ENCODE assay signal across 15 cellular contexts in genomic region chr11:68340003-68340767, GRCh38. TPM values are rescaled to one million over a fixed set of nuclear protein-coding genes. Genes with fewer than 3 reads are reported as not detected.
DNase-seq lines count a peak whose midpoint lies in the region; ATAC-seq and TF ChIP-seq lines count a peak whose summit lies in the region.
"Had no signal": no experiment of that assay in that cellular context is flagged by ENCODE, and none has a peak within 500 bp of the region (broad histone marks: within the 10 kb centered on the region; RNA-seq: fewer than 3 reads in every experiment).

No MANE protein-coding gene starts in this region.

- no peak for TF ChIP-seq CTCF in tibial artery (IDR thresholded peaks at IDR 0.05)

- no peak overlapping the region for H3K4me3 ChIP-seq in right cardiac atrium (ENCODE audit: low read length)
- no peak overlapping the region for H3K4me3 ChIP-seq in tibial artery
- H3K4me3 ChIP-seq: colonic mucosa, GM23248, smooth muscle cell had no signal

- H3K36me3 ChIP-seq in tibial artery, result no peaks in the 10 kb centered on the region
- H3K36me3 ChIP-seq: colonic mucosa had no signal

- ATAC-seq in right cardiac atrium (no peak), left cardiac atrium (no peak), T-cell (replicated peaks in 1 of 4) (peak; percentile 74 to 91 (median 86))
- ATAC-seq in central memory CD8-positive, alpha-beta T cell (replicated peaks; ENCODE audit: extremely low read depth, poor library complexity, severe bottlenecking), result peak; percentile 92

- H3K9me3 ChIP-seq in right cardiac atrium (ENCODE audit: control insufficient read depth, low read length) (no peaks in the 10 kb centered on the region), tibial artery (no peaks in the 10 kb centered on the region)
- H3K9me3 ChIP-seq: colonic mucosa had no signal

- 87% methylated on average over 16 of the region's 16 CpGs for WGBS in right cardiac atrium

- no peak for DNase-seq in right cardiac atrium
- no peak for DNase-seq in left cardiac atrium
- peak in 15 of 34 experiments; percentile 4 to 31 (median 14) for DNase-seq in T-cell
- DNase-seq in central memory CD8-positive, alpha-beta T cell (ENCODE audit: low spot score in 2 of 2), result peak in 1 of 2 donors; percentile 36
- DNase-seq in tibial artery, result no peak
- DNase-seq in NCI-H748 treated with DMSO at 0.1 percent for 48 hours (lab: John Stamatoyannopoulos, UW), result no peak
- DNase-seq in pons (ENCODE audit: low spot score), result no peak
- no peak for DNase-seq in NCI-H510A (lab: John Stamatoyannopoulos, UW)
- DNase-seq: C1 segment of cervical spinal cord, colonic mucosa, GM23248, islet precursor cell, NCI-H187 treated with DMSO at 0.1 percent for 48 hours, nephron progenitor cell had no signal

- H3K36me3 Mint-ChIP-seq in T-cell, result no peaks in the 10 kb centered on the region
- H3K36me3 Mint-ChIP-seq in central memory CD8-positive, alpha-beta T cell (ENCODE audit: insufficient read depth), result no peaks in the 10 kb centered on the region

- H3K9me3 Mint-ChIP-seq in T-cell, result no peaks in the 10 kb centered on the region
- H3K9me3 Mint-ChIP-seq in central memory CD8-positive, alpha-beta T cell, result no peaks in the 10 kb centered on the region

- H3K27ac ChIP-seq in right cardiac atrium (ENCODE audit: low read length) (peak overlapping the region; percentile 20), tibial artery (peak overlapping the region; percentile 70 to 83)
- H3K27ac ChIP-seq: colonic mucosa, GM23248 had no signal

- CTCF ChIA-PET in T-cell (lab: Charles Lee), result no interaction called here

- H3K27me3 ChIP-seq in right cardiac atrium (ENCODE audit: control insufficient read depth, insufficient read depth) (no peaks in the 10 kb centered on the region), tibial artery (no peaks in the 10 kb centered on the region)
- H3K27me3 ChIP-seq: colonic mucosa had no signal

- H3K27ac Mint-ChIP-seq in T-cell, result peak overlapping the region; percentile 38 to 55
- H3K27ac Mint-ChIP-seq in central memory CD8-positive, alpha-beta T cell (ENCODE audit: low read depth), result peak overlapping the region; percentile 54

- POLR2A ChIA-PET in T-cell (lab: Charles Lee), result no interaction called here

- intact Hi-C loops in right cardiac atrium (cut with DNase I) (no loop called here), left cardiac atrium (cut with DNase I) (no loop called here), tibial artery (cut with DNase I; ENCODE audit: low total_unique reads) (no loop called here)

- H3K4me3 Mint-ChIP-seq in T-cell, result no peak overlapping the region
- H3K4me3 Mint-ChIP-seq in central memory CD8-positive, alpha-beta T cell, result peak overlapping the region; percentile 22

- no peaks in the 10 kb centered on the region for H3K27me3 Mint-ChIP-seq in T-cell
- no peaks in the 10 kb centered on the region for H3K27me3 Mint-ChIP-seq in central memory CD8-positive, alpha-beta T cell

- peaks cover 43 to 56% (median 51%) of the 10 kb centered on the region in 3 donors for H3K4me1 Mint-ChIP-seq in T-cell
- peaks cover 49% of the 10 kb centered on the region for H3K4me1 Mint-ChIP-seq in central memory CD8-positive, alpha-beta T cell

- H3K4me1 ChIP-seq in right cardiac atrium (ENCODE audit: control insufficient read depth, insufficient read depth, low read length) (peaks cover 13% of the 10 kb centered on the region), tibial artery (peaks cover 6 to 95% (median 68%) of the 10 kb centered on the region in 4 donors)

RNA-seq across cellular contexts. Expression of gene LRP5, which starts 27.8 kb away (rescaled TPM):
- total RNA-seq in right cardiac atrium (10 to 100 TPM; 61.6 to 88.8 (median 75.4) TPM), left cardiac atrium (10 to 100 TPM; 53.4 to 60.3 TPM), T-cell (10 to 100 TPM in 1 of 5 donors, 1 to 10 TPM in 4; 1.8 to 11.3 (median 7.0) TPM)
- 57.1 TPM for polyA plus RNA-seq in right cardiac atrium

Comparison
In these comparisons a context has a peak if more than half of its experiments do, and no peak if none do; other contexts are left out.
1. ATAC-seq: peak in T-cell (4 of 4) and central memory CD8-positive, alpha-beta T cell (single experiment); none in right cardiac atrium (0 of 2) and left cardiac atrium (0 of 2).
2. RNA of gene LRP5, which starts 27.8 kb away (total RNA-seq): 61.6 to 88.8 TPM in right cardiac atrium and 53.4 to 60.3 TPM in left cardiac atrium; 1.8 to 11.3 TPM in T-cell; every median in the first group is over 4 times any median in the second.